In genomic region chr9:121744002-121744686, GRCh38 we compare ENCODE assay signal across 8 cellular contexts.
A peak's percentile ranks its signal among the peaks of the same experiment; 100 is the strongest.
DNase-seq lines count a peak whose midpoint lies in the region; ATAC-seq and TF ChIP-seq lines count a peak whose summit lies in the region.

No MANE protein-coding gene starts in this region.

- peaks cover 54% of the 10 kb centered on the region for H3K79me2 ChIP-seq in Loucy (ENCODE audit: insufficient read depth, low read length)

- H3F3A ChIP-seq in Loucy (ENCODE audit: low read depth) = no peaks in the 10 kb centered on the region

- no peak overlapping the region for H3K4me3 ChIP-seq in Loucy (ENCODE audit: low read length, poor library complexity, severe bottlenecking)
- H3K4me3 ChIP-seq in left ventricle myocardium inferior = peak overlapping the region; percentile 76

- no peak overlapping the region for H3K27ac Mint-ChIP-seq in activated CD4-positive, alpha-beta T cell treated with anti-CD3 and anti-CD28 coated beads, Interleukin-2, amount 10 ng/mL, durations not matched to agents 24 days and 14 days
- no peak overlapping the region for H3K27ac Mint-ChIP-seq in activated naive CD8-positive, alpha-beta T cell treated with anti-CD3 and anti-CD28 coated beads, Interleukin-2, amount 10 ng/mL, durations not matched to agents 7 days and 5 days

- no peak overlapping the region for H2AFZ ChIP-seq in Loucy (ENCODE audit: low read length)

- peaks cover 4% of the 10 kb centered on the region for H3K27me3 Mint-ChIP-seq in activated CD4-positive, alpha-beta T cell treated with anti-CD3 and anti-CD28 coated beads, Interleukin-2, amount 10 ng/mL, durations not matched to agents 24 days and 14 days
- H3K27me3 Mint-ChIP-seq in activated naive CD8-positive, alpha-beta T cell treated with anti-CD3 and anti-CD28 coated beads, Interleukin-2, amount 10 ng/mL, durations not matched to agents 7 days and 5 days = peaks cover 2% of the 10 kb centered on the region

- peak; percentile 90 for ATAC-seq in activated naive CD8-positive, alpha-beta T cell treated with anti-CD3 and anti-CD28 coated beads, Interleukin-2, amount 10 ng/mL, durations not matched to agents 7 days and 5 days (ENCODE audit: low read depth)
- ATAC-seq in GM18519 (IDR thresholded peaks at IDR 0.05; ENCODE audit: low FRiP score, unreplicated experiment) = no peak

- no peaks in the 10 kb centered on the region for H3K36me3 ChIP-seq in Loucy (ENCODE audit: insufficient read depth, low read length)
- no peaks in the 10 kb centered on the region for H3K36me3 ChIP-seq in left ventricle myocardium inferior

- no peaks in the 10 kb centered on the region for H4K20me1 ChIP-seq in Loucy (ENCODE audit: insufficient read depth, low read length, poor library complexity, severe bottlenecking)

- H3K9ac ChIP-seq in Loucy (ENCODE audit: low read depth, low read length, poor library complexity, severe bottlenecking) = peak overlapping the region; percentile 31

- H3K4me1 ChIP-seq in Loucy (ENCODE audit: insufficient read depth, low read length, poor library complexity, severe bottlenecking) (peaks cover 46% of the 10 kb centered on the region), left ventricle myocardium inferior (peaks cover 99% of the 10 kb centered on the region)

- H3K27ac ChIP-seq in left ventricle myocardium inferior (replicated peaks) = peak overlapping the region; percentile 99

- no peak overlapping the region for H3K4me3 Mint-ChIP-seq in activated CD4-positive, alpha-beta T cell treated with anti-CD3 and anti-CD28 coated beads, Interleukin-2, amount 10 ng/mL, durations not matched to agents 24 days and 14 days
- no peak overlapping the region for H3K4me3 Mint-ChIP-seq in activated naive CD8-positive, alpha-beta T cell treated with anti-CD3 and anti-CD28 coated beads, Interleukin-2, amount 10 ng/mL, durations not matched to agents 7 days and 5 days

- no peak overlapping the region for H3K4me2 ChIP-seq in Loucy (ENCODE audit: low read depth, low read length, poor library complexity, severe bottlenecking)

- peaks cover 13% of the 10 kb centered on the region for H3K4me1 Mint-ChIP-seq in activated CD4-positive, alpha-beta T cell treated with anti-CD3 and anti-CD28 coated beads, Interleukin-2, amount 10 ng/mL, durations not matched to agents 24 days and 14 days
- H3K4me1 Mint-ChIP-seq in activated naive CD8-positive, alpha-beta T cell treated with anti-CD3 and anti-CD28 coated beads, Interleukin-2, amount 10 ng/mL, durations not matched to agents 7 days and 5 days = peaks cover 20% of the 10 kb centered on the region

- H3K27me3 ChIP-seq in Loucy (ENCODE audit: insufficient read depth, low read length, poor library complexity, severe bottlenecking) = no peaks in the 10 kb centered on the region
- no peaks in the 10 kb centered on the region for H3K27me3 ChIP-seq in left ventricle myocardium inferior (ENCODE audit: low read depth)

- H3K36me3 Mint-ChIP-seq in activated CD4-positive, alpha-beta T cell treated with anti-CD3 and anti-CD28 coated beads, Interleukin-2, amount 10 ng/mL, durations not matched to agents 24 days and 14 days (ENCODE audit: low read depth) = no peaks in the 10 kb centered on the region
- H3K36me3 Mint-ChIP-seq in activated naive CD8-positive, alpha-beta T cell treated with anti-CD3 and anti-CD28 coated beads, Interleukin-2, amount 10 ng/mL, durations not matched to agents 7 days and 5 days = no peaks in the 10 kb centered on the region

- POLR2A ChIA-PET in activated naive CD8-positive, alpha-beta T cell treated with anti-CD3 and anti-CD28 coated beads, Interleukin-2, amount 10 ng/mL, durations not matched to agents 7 days and 5 days (lab: Charles Lee) = no interaction called here

- intact Hi-C loops in activated CD4-positive, alpha-beta T cell treated with anti-CD3 and anti-CD28 coated beads, Interleukin-2, amount 10 ng/mL, durations not matched to agents 24 days and 14 days (cut with micrococcal nuclease) = loop anchor here (2.0 kb wide), 1 partner anchor 249 kb away; no protein-coding TSS in a partner anchor
- intact Hi-C loops in left ventricle myocardium inferior (cut with micrococcal nuclease) = no loop called here

- H3K9me3 Mint-ChIP-seq in activated CD4-positive, alpha-beta T cell treated with anti-CD3 and anti-CD28 coated beads, Interleukin-2, amount 10 ng/mL, durations not matched to agents 24 days and 14 days = no peaks in the 10 kb centered on the region
- H3K9me3 Mint-ChIP-seq in activated naive CD8-positive, alpha-beta T cell treated with anti-CD3 and anti-CD28 coated beads, Interleukin-2, amount 10 ng/mL, durations not matched to agents 7 days and 5 days = no peaks in the 10 kb centered on the region

- DNase-seq in activated CD4-positive, alpha-beta T cell treated with anti-CD3 and anti-CD28 coated beads, Interleukin-2, amount 10 ng/mL, durations not matched to agents 24 days and 14 days = peak; percentile 86
- no peak for DNase-seq in activated CD4-positive, alpha-beta T cell treated with anti-CD3 and anti-CD28 coated beads, Interleukin-2, amount 50 U/mL, for 4 hours
- peak; percentile 63 for DNase-seq in activated naive CD8-positive, alpha-beta T cell treated with anti-CD3 and anti-CD28 coated beads, Interleukin-2, amount 10 ng/mL, durations not matched to agents 7 days and 5 days
- DNase-seq in left ventricle myocardium inferior = peak; percentile 65
- peak; percentile 47 for DNase-seq in renal cortical epithelial cell (ENCODE audit: low read depth)
- DNase-seq in GF-D8 (lab: John Stamatoyannopoulos, UW) = no peak

- H3K9me3 ChIP-seq in Loucy (ENCODE audit: insufficient read depth, low read depth, low read length) = no peaks in the 10 kb centered on the region
- no peaks in the 10 kb centered on the region for H3K9me3 ChIP-seq in left ventricle myocardium inferior (replicated peaks)

- TF ChIP-seq CTCF in Loucy (conservative IDR thresholded peaks at IDR 0.05; ENCODE audit: low read length) (peak; percentile 94), left ventricle myocardium inferior (IDR thresholded peaks at IDR 0.05; ENCODE audit: borderline replicate concordance) (peak; percentile 67)

- no peaks in the 10 kb centered on the region for H3K9me2 ChIP-seq in Loucy (replicated peaks; ENCODE audit: low read depth, low read length)

Comparison
In these comparisons a context has a peak if more than half of its experiments do, and no peak if none do; other contexts are left out.
1. DNase-seq: peak in activated CD4-positive, alpha-beta T cell treated with anti-CD3 and anti-CD28 coated beads, Interleukin-2, amount 10 ng/mL, durations not matched to agents 24 days and 14 days (single experiment), activated naive CD8-positive, alpha-beta T cell treated with anti-CD3 and anti-CD28 coated beads, Interleukin-2, amount 10 ng/mL, durations not matched to agents 7 days and 5 days (single experiment), left ventricle myocardium inferior (single experiment) and renal cortical epithelial cell (single experiment); none in activated CD4-positive, alpha-beta T cell treated with anti-CD3 and anti-CD28 coated beads, Interleukin-2, amount 50 U/mL, for 4 hours (0 of 2) and GF-D8 (single experiment).